Comparison of ENCODE assay signal across 8 cellular contexts in the genomic region with DNA sequence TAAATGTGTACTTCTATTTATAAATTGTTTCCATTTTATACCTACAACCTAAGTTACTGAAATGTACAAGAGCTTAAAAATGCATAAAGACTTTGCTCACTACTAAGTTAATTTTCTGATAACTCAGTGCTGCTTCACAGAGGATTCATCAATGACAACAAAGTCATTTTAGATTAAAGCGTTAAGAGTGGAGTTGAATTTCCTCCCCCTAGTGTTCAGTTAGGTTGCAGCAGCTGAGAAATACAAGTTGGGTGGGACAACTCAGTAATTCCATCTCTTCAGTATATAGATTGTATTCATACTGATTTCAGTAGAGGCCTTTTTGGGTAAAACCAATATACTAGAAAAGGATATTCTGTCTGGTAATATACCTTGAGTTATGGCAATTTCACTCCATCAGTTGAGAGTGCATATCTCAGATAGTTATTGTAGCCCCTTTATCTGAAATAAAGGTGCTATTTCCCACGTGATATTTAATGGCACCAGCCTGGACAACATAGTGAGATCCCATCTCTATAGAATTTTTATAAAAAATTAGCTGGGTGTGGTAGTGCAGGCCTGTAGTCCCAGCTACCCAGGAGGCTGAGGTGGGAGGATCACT. TPM values are rescaled to one million over a fixed set of nuclear protein-coding genes. Genes with fewer than 3 reads are reported as not detected.
A peak's percentile ranks its signal among the peaks of the same experiment; 100 is the strongest.
DNase-seq lines count a peak whose midpoint lies in the region; ATAC-seq, FAIRE-seq and TF ChIP-seq lines count a peak whose summit lies in the region.

No MANE protein-coding gene starts in this region.

- H4K20me1 ChIP-seq in PC-9 (ENCODE audit: insufficient read depth) (no peaks in the 10 kb centered on the region), H1 (replicated peaks in 1 of 2; ENCODE audit: control insufficient read depth in 1 of 2, insufficient read depth in 2 of 2, low read length in 2 of 2) (no peaks in the 10 kb centered on the region), neural cell (ENCODE audit: insufficient read depth) (no peaks in the 10 kb centered on the region)

- H3K4me2 ChIP-seq in PC-9 (no peak overlapping the region), H1 (ENCODE audit: insufficient read depth in 1 of 2, low read depth in 2 of 2, low read length in 2 of 2) (no peak overlapping the region), neural cell (ENCODE audit: low read length) (no peak overlapping the region)

- no TSS peak for BruUV-seq in PC-9 (replicated peaks; lab: Mats Ljungman, UMichigan)

- no peak overlapping the region for H4K5ac ChIP-seq in H1 (ENCODE audit: insufficient read length, low read depth, low read length)

- no peak overlapping the region for H3K4me3 Mint-ChIP-seq in activated CD4-positive, alpha-beta T cell treated with anti-CD3 and anti-CD28 coated beads, Interleukin-2, amount 10 ng/mL, durations not matched to agents 7 days and 5 days

- H2BK15ac ChIP-seq in H1 (ENCODE audit: low read length): no peak overlapping the region

- TF ChIP-seq RAD21 in H1 (IDR thresholded peaks at IDR 0.05 in 1 of 2, conservative IDR thresholded peaks at IDR 0.05 in 1 of 2; ENCODE audit: low read depth in 2 of 2, low read length in 2 of 2) (peak; percentile 40 to 51; a peak in 3 of 4 replicates), neural cell (conservative IDR thresholded peaks at IDR 0.05) (peak; percentile 54)

- H3K4me3 ChIP-seq in PC-9 (no peak overlapping the region), H1 (ENCODE audit: extremely low read depth in 1 of 4, insufficient read depth in 2 of 4, low read depth in 3 of 4, low read length in 4 of 4) (no peak overlapping the region), neural cell (ENCODE audit: low read length) (no peak overlapping the region)

- H2BK5ac ChIP-seq in H1 (ENCODE audit: low read depth, low read length): no peak overlapping the region

- peak; percentile 55 for DNase-seq in activated CD4-positive, alpha-beta T cell treated with anti-CD3 and anti-CD28 coated beads, Interleukin-2, amount 10 ng/mL, durations not matched to agents 7 days and 5 days
- no peak for DNase-seq in activated CD4-positive, alpha-beta T cell treated with anti-CD3 and anti-CD28 coated beads, Interleukin-2, amount 50 U/mL, for 4 hours
- DNase-seq in PC-9: peak in 1 of 2 experiments; percentile 53
- no peak for DNase-seq in H1 (ENCODE audit: low read depth in 1 of 2, low spot score in 2 of 2)
- no peak for DNase-seq in NCI-H1930 (lab: John Stamatoyannopoulos, UW)

- TF ChIP-seq EP300 in H1 (IDR thresholded peaks at IDR 0.05; ENCODE audit: borderline replicate concordance in 1 of 2, low read depth in 2 of 2, low read length in 2 of 2): no peak
- TF ChIP-seq EP300 in neural cell (conservative IDR thresholded peaks at IDR 0.05; ENCODE audit: poor library complexity, severe bottlenecking): no peak

- no peak overlapping the region for H3K27ac Mint-ChIP-seq in activated CD4-positive, alpha-beta T cell treated with anti-CD3 and anti-CD28 coated beads, Interleukin-2, amount 10 ng/mL, durations not matched to agents 7 days and 5 days

- ATAC-seq in HG03159 (IDR thresholded peaks at IDR 0.05; ENCODE audit: unreplicated experiment) (peak; percentile 75), HG02870 (IDR thresholded peaks at IDR 0.05; ENCODE audit: unreplicated experiment) (no peak)

- POLR2A ChIA-PET in activated CD4-positive, alpha-beta T cell treated with anti-CD3 and anti-CD28 coated beads, Interleukin-2, amount 10 ng/mL, durations not matched to agents 7 days and 5 days (lab: Charles Lee): interaction anchor here (0.5 kb wide), 1 partner anchor 19 kb away, joined by 3 read pairs; no protein-coding TSS in a partner anchor
- POLR2A ChIA-PET in PC-9 (lab: Charles Lee; ENCODE audit: unreplicated experiment) (no interaction called here), H1 (lab: Charles Lee; ENCODE audit: partially characterized antibody) (interaction anchor here (0.9 to 2.3 kb wide), 3 partner anchors 8 to 14 kb away, joined by 4 to 11 read pairs (median 6); no protein-coding TSS in a partner anchor)

- no peaks in the 10 kb centered on the region for H3K23me2 ChIP-seq in H1 (ENCODE audit: low read depth, low read length)

- no peaks in the 10 kb centered on the region for H3K9me2 ChIP-seq in PC-9 (ENCODE audit: insufficient read depth)
- no peaks in the 10 kb centered on the region for H3K9me2 ChIP-seq in neural cell (ENCODE audit: insufficient read depth, low read length)

- H3K4ac ChIP-seq in H1 (replicated peaks; ENCODE audit: insufficient read length, low read depth, low read length): no peak overlapping the region

- H3K36me3 ChIP-seq in PC-9 (ENCODE audit: low read depth) (no peaks in the 10 kb centered on the region), H1 (ENCODE audit: control insufficient read depth in 2 of 4, insufficient read depth in 4 of 4, low read length in 3 of 4) (no peaks in the 10 kb centered on the region), neural cell (ENCODE audit: insufficient read depth, low read length) (no peaks in the 10 kb centered on the region)

- no peak for TF ChIP-seq POLR2A in H1 (IDR thresholded peaks at IDR 0.05; ENCODE audit: control extremely low read depth in 1 of 2, low read depth in 2 of 2, low read length in 2 of 2)

- H2AFZ ChIP-seq in PC-9 (no peak overlapping the region), H1 (ENCODE audit: low read length) (no peak overlapping the region), neural cell (ENCODE audit: low read depth, low read length) (no peak overlapping the region)

- H3K18ac ChIP-seq in H1 (ENCODE audit: extremely low read depth, low read length): no peak overlapping the region

- no peak overlapping the region for H3K23ac ChIP-seq in H1 (ENCODE audit: insufficient read length)

- H3K9me3 ChIP-seq in PC-9 (ENCODE audit: insufficient read depth, low read depth) (no peaks in the 10 kb centered on the region), H1 (ENCODE audit: insufficient read depth in 2 of 2, low read depth in 1 of 2, low read length in 1 of 2) (no peaks in the 10 kb centered on the region), neural cell (ENCODE audit: low read length) (no peaks in the 10 kb centered on the region)

- H2AK5ac ChIP-seq in H1 (ENCODE audit: low read depth, low read length): no peak overlapping the region

- H2BK20ac ChIP-seq in H1 (ENCODE audit: low read length): no peak overlapping the region

- no peaks in the 10 kb centered on the region for H3K79me2 ChIP-seq in PC-9 (ENCODE audit: low read depth)
- no peaks in the 10 kb centered on the region for H3K79me2 ChIP-seq in H1 (ENCODE audit: control insufficient read depth in 1 of 2, insufficient read depth in 2 of 2, low read length in 2 of 2)
- no peaks in the 10 kb centered on the region for H3K79me2 ChIP-seq in neural cell (replicated peaks; ENCODE audit: insufficient read depth, low read length)

- H2BK120ac ChIP-seq in H1 (replicated peaks; ENCODE audit: low read depth, low read length): no peak overlapping the region

- peaks cover 7% of the 10 kb centered on the region for H3K4me1 Mint-ChIP-seq in activated CD4-positive, alpha-beta T cell treated with anti-CD3 and anti-CD28 coated beads, Interleukin-2, amount 10 ng/mL, durations not matched to agents 7 days and 5 days

- no peaks in the 10 kb centered on the region for H3K36me3 Mint-ChIP-seq in activated CD4-positive, alpha-beta T cell treated with anti-CD3 and anti-CD28 coated beads, Interleukin-2, amount 10 ng/mL, durations not matched to agents 7 days and 5 days (ENCODE audit: low read depth)

- no peaks in the 10 kb centered on the region for H3K9me3 Mint-ChIP-seq in activated CD4-positive, alpha-beta T cell treated with anti-CD3 and anti-CD28 coated beads, Interleukin-2, amount 10 ng/mL, durations not matched to agents 7 days and 5 days

- H3K14ac ChIP-seq in H1 (ENCODE audit: insufficient read length): no peak overlapping the region

- H3F3A ChIP-seq in PC-9 (ENCODE audit: insufficient read depth, low read depth) (peaks cover 4% of the 10 kb centered on the region), neural cell (ENCODE audit: insufficient read depth, low read length, poor library complexity, severe bottlenecking) (no peaks in the 10 kb centered on the region)

- no peak overlapping the region for H3K27ac ChIP-seq in PC-9
- no peak overlapping the region for H3K27ac ChIP-seq in H1 (ENCODE audit: low read depth, low read length)
- H3K27ac ChIP-seq in neural cell (ENCODE audit: low read length): no peak overlapping the region

- no peak overlapping the region for H4K8ac ChIP-seq in H1 (ENCODE audit: extremely low read depth, insufficient read depth, low read length)

- TF ChIP-seq CTCF in PC-9 (conservative IDR thresholded peaks at IDR 0.05) (peak; percentile 91), H1 (IDR thresholded peaks at IDR 0.05; ENCODE audit: control extremely low read depth in 1 of 3, insufficient read depth in 1 of 3, low read depth in 1 of 3, low read length in 3 of 3) (peak in 2 of 3 experiments; percentile 55 to 67; a peak in 3 of 4 replicates), neural cell (IDR thresholded peaks at IDR 0.05; ENCODE audit: poor library complexity, severe bottlenecking) (peak; percentile 69)

- no peaks in the 10 kb centered on the region for H3K27me3 Mint-ChIP-seq in activated CD4-positive, alpha-beta T cell treated with anti-CD3 and anti-CD28 coated beads, Interleukin-2, amount 10 ng/mL, durations not matched to agents 7 days and 5 days

- H3K56ac ChIP-seq in H1 (replicated peaks; ENCODE audit: insufficient read length, low read depth, low read length): no peak overlapping the region

- no peak overlapping the region for H2BK12ac ChIP-seq in H1 (ENCODE audit: low read depth, low read length)

- 78% methylated on average over 2 of the region's 2 CpGs; no CpG with 5 or more reads in 1 of the 2 experiments for WGBS in H1 (ENCODE audit: extremely low coverage in 1 of 2, insufficient coverage in 1 of 2, insufficient read length in 1 of 2, insufficient replicate concordance in 2 of 2, low coverage in 1 of 2, low lambda C conversion rate in 2 of 2, missing lambda C conversion rate in 1 of 2), 2 experiments

- intact Hi-C loops in PC-9 (cut with micrococcal nuclease; ENCODE audit: unreplicated experiment): loop anchor here (1.0 kb wide), 1 partner anchor 37 kb away; no protein-coding TSS in a partner anchor

- no peaks in the 10 kb centered on the region for H3K4me1 ChIP-seq in PC-9 (replicated peaks; ENCODE audit: insufficient read depth)
- H3K4me1 ChIP-seq in H1 (replicated peaks in 1 of 4; ENCODE audit: control insufficient read depth in 3 of 4, insufficient read depth in 4 of 4, low read length in 3 of 4): no peaks in the 10 kb centered on the region

- H3K9ac ChIP-seq in H1 (replicated peaks in 1 of 4; ENCODE audit: extremely low read depth in 1 of 4, low read depth in 3 of 4, low read length in 3 of 4): no peak overlapping the region
- no peak overlapping the region for H3K9ac ChIP-seq in neural cell (ENCODE audit: low read length)

- H3K27me3 ChIP-seq in PC-9 (ENCODE audit: insufficient read depth, low read depth) (no peaks in the 10 kb centered on the region), H1 (replicated peaks in 1 of 4; ENCODE audit: control insufficient read depth in 3 of 4, extremely low read depth in 1 of 4, insufficient read depth in 3 of 4, low read length in 3 of 4) (no peaks in the 10 kb centered on the region), neural cell (ENCODE audit: insufficient read depth, low read depth, low read length) (no peaks in the 10 kb centered on the region)

- CTCF ChIA-PET in activated CD4-positive, alpha-beta T cell treated with anti-CD3 and anti-CD28 coated beads, Interleukin-2, amount 10 ng/mL, durations not matched to agents 7 days and 5 days (lab: Charles Lee): interaction anchor here (0.7 to 2.2 kb wide), 7 partner anchors 8 to 632 kb away, joined by 3 to 13 read pairs (median 3); no protein-coding TSS in a partner anchor
- CTCF ChIA-PET in PC-9 (lab: Charles Lee): interaction anchor here (0.5 to 0.7 kb wide), 6 partner anchors 23 to 340 kb away, joined by 3 to 8 read pairs (median 4); no protein-coding TSS in a partner anchor
- CTCF ChIA-PET in H1 (lab: Charles Lee; ENCODE audit: partially characterized antibody): interaction anchor here (0.5 to 2.7 kb wide), 20 partner anchors 8 to 167 kb away, joined by 3 to 22 read pairs (median 4); no protein-coding TSS in a partner anchor

- H3K79me1 ChIP-seq in H1 (ENCODE audit: low read depth, low read length): no peaks in the 10 kb centered on the region

- FAIRE-seq in H1 (lab: Jason Lieb, UNC): peak; percentile 48

- no peak overlapping the region for H4K91ac ChIP-seq in H1 (replicated peaks; ENCODE audit: insufficient read length, low read length)

RNA-seq across cellular contexts. Expression of a gene that starts 6.9 kb away (rescaled TPM):
- total RNA-seq in activated CD4-positive, alpha-beta T cell treated with anti-CD3 and anti-CD28 coated beads, Interleukin-2, amount 10 ng/mL, durations not matched to agents 7 days and 5 days: 100 to 1,000 TPM; 926 to 993 TPM
- 1,816 and 1,880 TPM in 2 replicates for total RNA-seq in PC-9 (2021)
- 1,393 and 1,439 TPM in 2 replicates for total RNA-seq in H1 (2021; fragmentation: NEBNext Ultra II Directional; extraction: Animal tissue kit (Norgen Biotek cat#: 25700))
- polyA plus RNA-seq in H1 (2011; rRNA removed) (377 and 695 TPM in 2 replicates), neural cell (1,126 and 1,553 TPM in 2 replicates)
- 851 TPM for polyA plus RNA-seq in H1 (2011; cell fraction: cytosol; rRNA removed)
- polyA plus RNA-seq in H1 (2011; cell fraction: nucleus; rRNA removed): 253 TPM
- polyA plus RNA-seq in H1 (2012, experiment 1 of 2): 2,271 to 3,969 TPM (median 2,398 TPM) in 4 replicates
- polyA plus RNA-seq in H1 (2012, experiment 2 of 2): 6,337 TPM
- polyA plus RNA-seq in H1 (2013, experiment 1 of 2): 3,875 TPM
- polyA plus RNA-seq in H1 (2013, experiment 2 of 2): 3,762 TPM
- polyA minus RNA-seq in H1 (2011; rRNA and poly(A)+ RNA removed): 145 and 208 TPM in 2 replicates
- polyA minus RNA-seq in H1 (2011; cell fraction: cytosol; rRNA and poly(A)+ RNA removed): 204 TPM
- 176 TPM for polyA minus RNA-seq in H1 (2011; cell fraction: nucleus; rRNA and poly(A)+ RNA removed)
- polyA minus RNA-seq in neural cell: 285 and 363 TPM in 2 replicates

RNA-seq across cellular contexts. Expression of a gene that starts 17.0 kb away (rescaled TPM):
- 1 to 10 TPM; 2.7 to 3.1 TPM for total RNA-seq in activated CD4-positive, alpha-beta T cell treated with anti-CD3 and anti-CD28 coated beads, Interleukin-2, amount 10 ng/mL, durations not matched to agents 7 days and 5 days
- total RNA-seq in PC-9 (2021): 19.8 and 21.1 TPM in 2 replicates
- 4.7 and 5.0 TPM in 2 replicates for total RNA-seq in H1 (2021; fragmentation: NEBNext Ultra II Directional; extraction: Animal tissue kit (Norgen Biotek cat#: 25700))
- 3.0 and 3.9 TPM in 2 replicates for polyA plus RNA-seq in H1 (2011; rRNA removed)
- 3.7 TPM for polyA plus RNA-seq in H1 (2011; cell fraction: cytosol; rRNA removed)
- 5.5 TPM for polyA plus RNA-seq in H1 (2011; cell fraction: nucleus; rRNA removed)
- 2.5 to 4.5 TPM (median 2.7 TPM) in 4 replicates for polyA plus RNA-seq in H1 (2012, experiment 1 of 2)
- 0.14 TPM for polyA plus RNA-seq in H1 (2012, experiment 2 of 2)
- polyA plus RNA-seq in H1 (2013, experiment 1 of 2): 4.5 TPM
- 4.3 TPM for polyA plus RNA-seq in H1 (2013, experiment 2 of 2)
- polyA minus RNA-seq in H1 (2011; rRNA and poly(A)+ RNA removed): 4.9 and 8.3 TPM in 2 replicates
- polyA minus RNA-seq in H1 (2011; cell fraction: cytosol; rRNA and poly(A)+ RNA removed): 3.2 TPM
- 11.7 TPM for polyA minus RNA-seq in H1 (2011; cell fraction: nucleus; rRNA and poly(A)+ RNA removed)
- 3.1 and 6.9 TPM in 2 replicates for polyA plus RNA-seq in neural cell
- polyA minus RNA-seq in neural cell: 13.1 and 17.4 TPM in 2 replicates
